Comparison of ENCODE assay signal across 35 cellular contexts in genomic region chr10:95178797-95179196, GRCh38. TPM values are rescaled to one million over a fixed set of nuclear protein-coding genes. Genes with fewer than 3 reads are reported as not detected.
"Had no signal": no experiment of that assay in that cellular context is flagged by ENCODE, and none has a peak within 500 bp of the region (broad histone marks: within the 10 kb centered on the region; RNA-seq: fewer than 3 reads in every experiment).

No MANE protein-coding gene starts in this region.

- DNase-seq: activated CD4-positive, alpha-beta memory T cell treated with anti-CD3 and anti-CD28 coated beads, Interleukin-2, amount 10 ng/mL, durations not matched to agents 7 days and 5 days; activated CD4-positive, alpha-beta T cell treated with anti-CD3 and anti-CD28 coated beads for 1 hour; activated CD4-positive, alpha-beta T cell treated with anti-CD3 and anti-CD28 coated beads for 4 hours; activated CD4-positive, alpha-beta T cell treated with anti-CD3 and anti-CD28 coated beads, Interleukin-2, amount 10 ng/mL, durations not matched to agents 7 days and 5 days; activated CD4-positive, alpha-beta T cell treated with anti-CD3 and anti-CD28 coated beads, Interleukin-2, amount 50 U/mL, for 4 hours; activated CD8-positive, alpha-beta memory T cell treated with anti-CD3 and anti-CD28 coated beads for 24 hours; activated effector memory CD4-positive, alpha-beta T cell treated with Interleukin-2 at 50 U/mL for 16 hours; activated gamma-delta T cell treated with Interleukin-2 at 50 U/mL for 16 hours; activated naive CD4-positive, alpha-beta T cell treated with anti-CD3 and anti-CD28 coated beads, Interleukin-2, amount 50 U/mL, for 16 hours; activated naive CD4-positive, alpha-beta T cell treated with Interleukin-2 at 50 U/mL for 16 hours; activated T-cell treated with anti-CD3 and anti-CD28 coated beads, Interleukin-2, amount 50 U/mL, for 4 hours; amniotic stem cell; anterior cingulate cortex; central memory CD4-positive, alpha-beta T cell; cerebellar nuclear complex; colonic mucosa; effector CD8-positive, alpha-beta T cell; esophagus squamous epithelium; foreskin melanocyte; heart right ventricle; T-helper 2 cell had no signal

- H3K36me3 Mint-ChIP-seq: activated naive CD8-positive, alpha-beta T cell had no signal

- H3K36me3 ChIP-seq: breast epithelium, cardiac muscle cell, colonic mucosa, esophagus squamous epithelium, gastroesophageal sphincter, heart right ventricle had no signal

- H3K4me1 Mint-ChIP-seq: activated T-helper 17 cell treated with anti-CD3 and anti-CD28 coated beads, Interleukin-2, amount 50 U/mL, for 72 hours had no signal

- H3K9me3 Mint-ChIP-seq: activated CD4-positive, alpha-beta memory T cell treated with anti-CD3 and anti-CD28 coated beads, Interleukin-2, amount 10 ng/mL, durations not matched to agents 7 days and 5 days; activated T-cell treated with anti-CD3 and anti-CD28 coated beads, Interleukin-2, amount 50 U/mL, for 4 hours; activated T-helper 17 cell treated with anti-CD3 and anti-CD28 coated beads, Interleukin-2, amount 50 U/mL, for 72 hours had no signal

- H3K27ac Mint-ChIP-seq: activated CD4-positive, alpha-beta memory T cell treated with anti-CD3 and anti-CD28 coated beads, Interleukin-2, amount 10 ng/mL, durations not matched to agents 7 days and 5 days; activated CD4-positive, alpha-beta T cell treated with anti-CD3 and anti-CD28 coated beads, Interleukin-2, amount 10 ng/mL, durations not matched to agents 7 days and 5 days; activated naive CD8-positive, alpha-beta T cell; activated T-helper 17 cell treated with anti-CD3 and anti-CD28 coated beads, Interleukin-2, amount 50 U/mL, for 72 hours; WTC11 had no signal

- H3K4me3 Mint-ChIP-seq: activated CD4-positive, alpha-beta memory T cell treated with anti-CD3 and anti-CD28 coated beads, Interleukin-2, amount 10 ng/mL, durations not matched to agents 7 days and 5 days; activated CD4-positive, alpha-beta T cell treated with anti-CD3 and anti-CD28 coated beads, Interleukin-2, amount 10 ng/mL, durations not matched to agents 7 days and 5 days; activated naive CD8-positive, alpha-beta T cell; activated T-cell treated with anti-CD3 and anti-CD28 coated beads, Interleukin-2, amount 50 U/mL, for 4 hours; activated T-helper 17 cell treated with anti-CD3 and anti-CD28 coated beads, Interleukin-2, amount 50 U/mL, for 72 hours; WTC11 had no signal

- H3K9me3 ChIP-seq: breast epithelium, colonic mucosa, esophagus squamous epithelium, gastroesophageal sphincter had no signal

- H3K4me3 ChIP-seq: breast epithelium, cardiac muscle cell, colonic mucosa, esophagus squamous epithelium, gastroesophageal sphincter, heart right ventricle had no signal

- ATAC-seq: activated T-cell treated with anti-CD3 and anti-CD28 coated beads, Interleukin-2, amount 50 U/mL, for 4 hours; activated T-helper 17 cell treated with anti-CD3 and anti-CD28 coated beads, Interleukin-2, amount 50 U/mL, for 72 hours; gastroesophageal sphincter; heart right ventricle; WTC11 had no signal

- H3K27me3 ChIP-seq: breast epithelium, cardiac muscle cell, colonic mucosa, esophagus squamous epithelium, gastroesophageal sphincter, heart right ventricle had no signal

- H3K27ac ChIP-seq: breast epithelium, cardiac muscle cell, colonic mucosa, epithelial cell of prostate, esophagus squamous epithelium, gastroesophageal sphincter, heart right ventricle had no signal

- H3K4me1 ChIP-seq: breast epithelium, colonic mucosa had no signal

RNA-seq across cellular contexts. Expression of gene ACSM6, which starts 15.2 kb away (rescaled TPM):
- total RNA-seq: activated CD4-positive, alpha-beta memory T cell treated with anti-CD3 and anti-CD28 coated beads, Interleukin-2, amount 10 ng/mL, durations not matched to agents 7 days and 5 days; activated CD4-positive, alpha-beta T cell treated with anti-CD3 and anti-CD28 coated beads, Interleukin-2, amount 10 ng/mL, durations not matched to agents 7 days and 5 days; activated T-cell treated with anti-CD3 and anti-CD28 coated beads, Interleukin-2, amount 50 U/mL, for 4 hours; activated T-helper 17 cell treated with anti-CD3 and anti-CD28 coated beads, Interleukin-2, amount 50 U/mL, for 72 hours; astrocyte; cardiac muscle cell; colonic mucosa; dermis microvascular lymphatic vessel endothelial cell; endothelial cell of umbilical vein; esophagus squamous epithelium; fibroblast of lung; fibroblast of villous mesenchyme; glomerular endothelial cell; heart right ventricle; T-helper 1 cell treated with Interleukin-12 subunit alpha and Interleukin-12 subunit beta and Interleukin-4 antibody, amounts not matched to agents 30 ng/mL and 1 ng/mL, for 36 hours; WTC11 had no signal
